Comparison of ENCODE assay signal across 8 cellular contexts in the genomic region with DNA sequence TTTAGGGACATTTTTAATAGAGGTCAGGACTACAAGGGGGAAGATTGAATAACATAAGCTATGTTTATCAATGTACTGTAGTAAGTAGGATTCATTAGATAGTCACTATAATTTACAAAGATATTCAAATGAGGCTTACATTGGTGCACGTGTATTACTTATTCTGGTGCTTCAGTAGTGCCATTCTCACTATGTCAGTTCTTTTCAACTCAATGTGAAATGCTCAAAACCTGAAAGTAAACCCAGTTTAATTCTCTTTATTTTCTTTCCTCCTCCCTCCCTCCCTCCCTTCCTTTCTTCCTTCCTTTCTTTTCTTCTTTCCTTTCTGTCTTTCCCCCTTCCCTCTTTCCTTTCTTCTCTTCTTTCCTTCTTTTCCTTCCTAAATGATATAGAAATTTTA.
"Had no signal": no experiment of that assay in that cellular context is flagged by ENCODE, and none has a peak within 500 bp of the region (broad histone marks: within the 10 kb centered on the region; RNA-seq: fewer than 3 reads in every experiment).

No MANE protein-coding gene starts in this region.

- DNase-seq: GM23248, GOT3, H9, HCEC 1CT, HFFc6, IMR-90, KBM-7 had no signal

- H3K27ac ChIP-seq: GM23248, HL-60 had no signal

- H3K4me3 ChIP-seq: GM23248 had no signal

- H3K9ac ChIP-seq: GM23248 had no signal

- H2AFZ ChIP-seq: GM23248 had no signal
